ENCODE assay signal across 1 cellular context in genomic region chr1:198283222-198283621, GRCh38.
TF ChIP-seq lines count a peak whose summit lies in the region.

No MANE protein-coding gene starts in this region.

TF ChIP-seq in IMR-90, 13 proteins besides CTCF, POLR2A, EP300 and RAD21 (continued from another document):
- no peak for TF ChIP-seq USF2 (IDR thresholded peaks at IDR 0.05; ENCODE audit: low read depth, low read length)
- TF ChIP-seq, protein P1, sequence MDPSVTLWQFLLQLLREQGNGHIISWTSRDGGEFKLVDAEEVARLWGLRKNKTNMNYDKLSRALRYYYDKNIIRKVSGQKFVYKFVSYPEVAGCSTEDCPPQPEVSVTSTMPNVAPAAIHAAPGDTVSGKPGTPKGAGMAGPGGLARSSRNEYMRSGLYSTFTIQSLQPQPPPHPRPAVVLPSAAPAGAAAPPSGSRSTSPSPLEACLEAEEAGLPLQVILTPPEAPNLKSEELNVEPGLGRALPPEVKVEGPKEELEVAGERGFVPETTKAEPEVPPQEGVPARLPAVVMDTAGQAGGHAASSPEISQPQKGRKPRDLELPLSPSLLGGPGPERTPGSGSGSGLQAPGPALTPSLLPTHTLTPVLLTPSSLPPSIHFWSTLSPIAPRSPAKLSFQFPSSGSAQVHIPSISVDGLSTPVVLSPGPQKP (IDR thresholded peaks at IDR 0.05; ENCODE audit: borderline replicate concordance, low read depth, low read length): no peak
- no peak for TF ChIP-seq MXI1 (IDR thresholded peaks at IDR 0.05; ENCODE audit: borderline replicate concordance, low read depth, low read length)
- no peak for TF ChIP-seq CEBPB (IDR thresholded peaks at IDR 0.05; ENCODE audit: low read depth, low read length)
TF ChIP-seq in IMR-90: peak in this region for 0.
